Comparison of ENCODE assay signal across 28 cellular contexts in genomic region chr7:139004321-139005075, GRCh38.
"Had no signal": no experiment of that assay in that cellular context is flagged by ENCODE, and none has a peak within 500 bp of the region (broad histone marks: within the 10 kb centered on the region; RNA-seq: fewer than 3 reads in every experiment).

No MANE protein-coding gene starts in this region.

- H3K4me1 ChIP-seq: breast epithelium, colonic mucosa, esophagus squamous epithelium, gastroesophageal sphincter, pancreas, psoas muscle, right atrium auricular region, spleen, testis had no signal

- H3K27me3 Mint-ChIP-seq: activated naive CD8-positive, alpha-beta T cell treated with anti-CD3 and anti-CD28 coated beads for 36 hours; type B pancreatic cell had no signal

- H3K4me1 Mint-ChIP-seq: central memory CD8-positive, alpha-beta T cell; nephron had no signal

- H3K9me3 Mint-ChIP-seq: central memory CD8-positive, alpha-beta T cell; effector memory CD8-positive, alpha-beta T cell had no signal

- H3K27ac Mint-ChIP-seq: activated CD8-positive, alpha-beta T cell treated with anti-CD3 and anti-CD28 coated beads, Interleukin-2, amount 10 ng/mL, durations not matched to agents 7 days and 5 days; activated naive CD8-positive, alpha-beta T cell treated with anti-CD3 and anti-CD28 coated beads for 36 hours; effector memory CD8-positive, alpha-beta T cell; nephron; T-helper 2 cell treated with Interferon-gamma antibody and Interleukin-4, amounts not matched to agents 5 μg/mL and 100 μg/mL, for 36 hours; type B pancreatic cell had no signal

- H3K4me3 ChIP-seq: breast epithelium, colonic mucosa, dorsolateral prefrontal cortex, esophagus squamous epithelium, gastroesophageal sphincter, pancreas, psoas muscle, right atrium auricular region, spleen, testis had no signal

- H3K36me3 Mint-ChIP-seq: activated naive CD8-positive, alpha-beta T cell treated with anti-CD3 and anti-CD28 coated beads for 36 hours; type B pancreatic cell had no signal

- H3K36me3 ChIP-seq: breast epithelium, colonic mucosa, esophagus squamous epithelium, gastroesophageal sphincter, neutrophil, pancreas, right atrium auricular region, spleen, WERI-Rb-1 had no signal

- H3K4me3 Mint-ChIP-seq: activated CD8-positive, alpha-beta T cell treated with anti-CD3 and anti-CD28 coated beads, Interleukin-2, amount 10 ng/mL, durations not matched to agents 7 days and 5 days; activated naive CD8-positive, alpha-beta T cell treated with anti-CD3 and anti-CD28 coated beads for 36 hours; activated T-cell treated with anti-CD3 and anti-CD28 coated beads, Interleukin-2, amount 50 U/mL, for 4 hours; central memory CD8-positive, alpha-beta T cell; effector memory CD8-positive, alpha-beta T cell; nephron; T-helper 2 cell treated with Interferon-gamma antibody and Interleukin-4, amounts not matched to agents 5 μg/mL and 100 μg/mL, for 36 hours; type B pancreatic cell had no signal

- ATAC-seq: activated CD8-positive, alpha-beta T cell treated with anti-CD3 and anti-CD28 coated beads, Interleukin-2, amount 10 ng/mL, durations not matched to agents 7 days and 5 days; activated T-cell treated with anti-CD3 and anti-CD28 coated beads, Interleukin-2, amount 50 U/mL, for 4 hours; effector memory CD8-positive, alpha-beta T cell; gastroesophageal sphincter; left ventricle myocardium superior; pancreas; psoas muscle had no signal

- H3K27me3 ChIP-seq: breast epithelium, colonic mucosa, dorsolateral prefrontal cortex, neutrophil, pancreas, right atrium auricular region, spleen, testis had no signal

- H3K9me3 ChIP-seq: colonic mucosa, esophagus squamous epithelium, neutrophil, right atrium auricular region, testis had no signal

- H3K27ac ChIP-seq: breast epithelium, colonic mucosa, dorsolateral prefrontal cortex, esophagus squamous epithelium, gastroesophageal sphincter, neutrophil, pancreas, psoas muscle, right atrium auricular region, spleen, testis, WERI-Rb-1 had no signal

- DNase-seq: activated CD4-positive, alpha-beta T cell treated with anti-CD3 and anti-CD28 coated beads, Interleukin-2, amount 50 U/mL, for 1 hour; activated CD4-positive, CD25-positive, alpha-beta regulatory T cell treated with anti-CD3 and anti-CD28 coated beads, Interleukin-2, amount 50 U/mL, for 72 hours; activated CD8-positive, alpha-beta T cell treated with anti-CD3 and anti-CD28 coated beads, Interleukin-2, amount 10 ng/mL, durations not matched to agents 7 days and 5 days; activated naive CD4-positive, alpha-beta T cell treated with Interleukin-2 at 50 U/mL for 16 hours; activated naive CD8-positive, alpha-beta T cell treated with anti-CD3 and anti-CD28 coated beads for 36 hours; activated T-cell treated with anti-CD3 and anti-CD28 coated beads, Interleukin-2, amount 50 U/mL, for 4 hours; amniotic stem cell; colonic mucosa; dorsolateral prefrontal cortex; effector memory CD8-positive, alpha-beta T cell; esophagus squamous epithelium; head of caudate nucleus; hypothalamus; left ventricle myocardium superior; pancreas; psoas muscle; spleen; stimulated activated CD4-positive, alpha-beta T cell treated with anti-CD3 and anti-CD28 coated beads, Interleukin-4, amount 100 ng/mL, for 1 hour; testis; WERI-Rb-1 had no signal

- FAIRE-seq: pancreas had no signal
